7 cellular contexts compared by ENCODE assay signal in the genomic region with DNA sequence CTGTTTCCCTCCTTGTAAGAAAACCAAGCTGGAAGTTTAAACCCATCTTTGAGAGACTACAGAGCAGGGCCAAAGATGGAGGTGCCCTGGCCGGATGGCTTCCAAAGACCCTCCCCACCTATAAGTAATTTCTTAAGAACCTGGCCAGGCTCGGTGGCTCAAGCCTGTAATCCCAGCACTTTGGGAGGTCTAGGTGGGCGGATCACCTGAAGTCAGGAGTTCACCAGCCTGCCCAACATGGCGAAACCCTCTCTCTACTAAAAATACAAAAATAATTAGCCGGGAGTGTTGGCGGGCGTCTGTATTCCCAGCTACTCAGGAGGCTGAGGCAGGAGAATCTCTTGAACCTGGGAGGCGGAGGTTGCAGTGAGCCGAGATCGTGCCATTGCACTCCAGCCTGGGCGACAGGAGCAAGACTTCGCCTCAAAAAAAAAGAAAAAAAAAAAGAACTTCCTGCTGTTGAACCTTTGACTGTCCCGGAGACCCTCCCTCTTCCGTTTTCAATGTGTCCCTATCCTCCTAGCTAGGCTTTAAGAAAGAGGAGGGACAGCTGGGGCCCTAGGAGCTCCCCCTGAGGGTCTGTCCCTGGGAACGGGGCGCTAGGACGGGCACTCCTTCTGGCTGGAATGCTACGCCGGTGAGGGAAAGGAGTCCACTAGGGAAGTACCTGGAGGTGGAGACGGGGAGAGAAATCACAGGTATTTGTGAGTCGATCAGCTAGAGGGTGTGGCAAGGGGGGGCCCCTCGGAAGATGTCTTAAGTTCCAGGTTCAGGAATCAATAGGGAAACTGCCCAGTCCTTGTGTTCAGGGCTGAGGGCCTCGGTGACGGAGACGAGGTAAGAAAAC. TPM values are rescaled to one million over a fixed set of nuclear protein-coding genes. Genes with fewer than 3 reads are reported as not detected.
DNase-seq lines count a peak whose midpoint lies in the region; ATAC-seq and TF ChIP-seq lines count a peak whose summit lies in the region.

No MANE protein-coding gene starts in this region.

- H3K9ac ChIP-seq in endodermal cell (ENCODE audit: extremely low read depth, low read length, poor library complexity, severe bottlenecking) = peak overlapping the region; percentile 76
- H3K9ac ChIP-seq in mucosa of rectum (ENCODE audit: low read depth in 1 of 2, low read length in 2 of 2) = peak overlapping the region; percentile 81 to 91

- H3K4me1 ChIP-seq in endodermal cell (ENCODE audit: control insufficient read depth, insufficient read depth, low read length) = no peaks in the 10 kb centered on the region
- H3K4me1 ChIP-seq in mucosa of rectum (ENCODE audit: control insufficient read depth in 2 of 2, insufficient read depth in 2 of 2, low read length in 2 of 2) = peaks cover 9 to 14% of the 10 kb centered on the region in 2 donors

- DNase-seq in RWPE1 (ENCODE audit: low spot score) (peak; percentile 92), endodermal cell (peak; percentile 91), cortex of kidney (lab: John Stamatoyannopoulos, UW) (no peak), RPMI8226 (no peak)

- peaks cover 6% of the 10 kb centered on the region for H3K36me3 Mint-ChIP-seq in endodermal cell (ENCODE audit: low read depth)

- H3K4me1 Mint-ChIP-seq in endodermal cell = peaks cover 3% of the 10 kb centered on the region

- ATAC-seq in GM18502 (IDR thresholded peaks at IDR 0.05; ENCODE audit: poor library complexity, unreplicated experiment) = peak; percentile 14
- ATAC-seq in HG03025 (IDR thresholded peaks at IDR 0.05; ENCODE audit: low FRiP score, unreplicated experiment) = peak; percentile 16

- no peaks in the 10 kb centered on the region for H3K9me3 ChIP-seq in endodermal cell (ENCODE audit: control insufficient read depth, low read length)
- H3K9me3 ChIP-seq in mucosa of rectum (ENCODE audit: control insufficient read depth in 2 of 2, low read length in 2 of 2) = no peaks in the 10 kb centered on the region

- 21 to 37% methylated on average over 9 to 25 of the region's 25 CpGs for WGBS in endodermal cell (ENCODE audit: insufficient coverage in 1 of 2, insufficient read length in 1 of 2), 2 experiments

- no peaks in the 10 kb centered on the region for H3K27me3 ChIP-seq in endodermal cell (ENCODE audit: control insufficient read depth, insufficient read depth, low read length, poor library complexity, severe bottlenecking)
- no peaks in the 10 kb centered on the region for H3K27me3 ChIP-seq in mucosa of rectum (ENCODE audit: control insufficient read depth in 2 of 2, insufficient read depth in 2 of 2, low read length in 2 of 2)

- CTCF ChIA-PET in RWPE1 (lab: Yijun Ruan, JAX) = interaction anchor here (0.6 to 2.8 kb wide), 20 partner anchors 12 to 1291 kb away, joined by 3 to 21 read pairs (median 4); a partner anchor contains a TSS

- H3K4me3 Mint-ChIP-seq in endodermal cell = peak overlapping the region; percentile 80

- H3K27ac ChIP-seq in RWPE1 (peak overlapping the region; percentile 85), endodermal cell (ENCODE audit: low read depth, low read length) (no peak overlapping the region), mucosa of rectum (ENCODE audit: low read depth in 2 of 2, low read length in 2 of 2) (peak overlapping the region; percentile 72 to 87)

- H3K4me3 ChIP-seq in endodermal cell (ENCODE audit: low read length) = peak overlapping the region; percentile 98
- peak overlapping the region; percentile 89 to 93 for H3K4me3 ChIP-seq in mucosa of rectum (ENCODE audit: low read length in 2 of 2)

- peaks cover 12% of the 10 kb centered on the region for H3K27me3 Mint-ChIP-seq in endodermal cell (ENCODE audit: insufficient read depth)

- POLR2A ChIA-PET in RWPE1 (lab: Yijun Ruan, JAX; ENCODE audit: low non-redundant PET) = interaction anchor here (1.5 kb wide), 1 partner anchor 85 kb away, joined by 4 read pairs; no protein-coding TSS in a partner anchor

- no peak for TF ChIP-seq CTCF in RWPE1 (conservative IDR thresholded peaks at IDR 0.05; ENCODE audit: low read depth)
- TF ChIP-seq CTCF in endodermal cell (conservative IDR thresholded peaks at IDR 0.05) = no peak

- H3K9me3 Mint-ChIP-seq in endodermal cell = peaks cover 2% of the 10 kb centered on the region

- H3K36me3 ChIP-seq in endodermal cell (ENCODE audit: control insufficient read depth, insufficient read depth, low read length) (no peaks in the 10 kb centered on the region), mucosa of rectum (ENCODE audit: control insufficient read depth in 2 of 2, insufficient read depth in 2 of 2, low read length in 2 of 2) (no peaks in the 10 kb centered on the region)

- H3K27ac Mint-ChIP-seq in endodermal cell = peak overlapping the region; percentile 93

RNA-seq across cellular contexts. Expression of a gene that starts 4.8 kb away (rescaled TPM):
- under 1 TPM in 1 of 2 donors, not detected in 1; 0.22 TPM for total RNA-seq in endodermal cell
- 0.32 TPM for polyA plus RNA-seq in endodermal cell (2013, experiment 1 of 2)
- not detected for polyA plus RNA-seq in endodermal cell (2013, experiment 2 of 2)

RNA-seq across cellular contexts. Expression of a gene that starts 11.9 kb away (rescaled TPM):
- total RNA-seq in endodermal cell = over 10,000 TPM; 17,358 to 20,060 TPM
- polyA plus RNA-seq in endodermal cell (2013, experiment 1 of 2) = 4,324 TPM
- 7,111 TPM for polyA plus RNA-seq in endodermal cell (2013, experiment 2 of 2)

RNA-seq across cellular contexts. Expression of a gene that starts 12.1 kb away (rescaled TPM):
- 10 to 100 TPM; 10.6 to 15.3 TPM for total RNA-seq in endodermal cell
- 14.7 TPM for polyA plus RNA-seq in endodermal cell (2013, experiment 1 of 2)
- polyA plus RNA-seq in endodermal cell (2013, experiment 2 of 2) = 17.7 TPM

RNA-seq across cellular contexts. Expression of a gene that starts 19.0 kb away (rescaled TPM):
- total RNA-seq in endodermal cell = 10 to 100 TPM; 22.1 to 36.4 TPM
- polyA plus RNA-seq in endodermal cell (2013, experiment 1 of 2) = 30.4 TPM
- 25.1 TPM for polyA plus RNA-seq in endodermal cell (2013, experiment 2 of 2)

RNA-seq across cellular contexts. Expression of a gene that starts 27.7 kb away (rescaled TPM):
- 1 to 10 TPM; 2.4 to 6.9 TPM for total RNA-seq in endodermal cell
- polyA plus RNA-seq in endodermal cell (2013, experiment 1 of 2) = 6.3 TPM
- polyA plus RNA-seq in endodermal cell (2013, experiment 2 of 2) = 5.0 TPM

Comparison
In these comparisons a context has a peak if more than half of its experiments do, and no peak if none do; other contexts are left out.
1. DNase-seq: peak in RWPE1 (single experiment) and endodermal cell (single experiment); none in cortex of kidney (single experiment) and RPMI8226 (single experiment).